ENCODE assay signal across 10 cellular contexts in genomic region chr17:17151541-17151940, GRCh38. TPM values are rescaled to one million over a fixed set of nuclear protein-coding genes. Genes with fewer than 3 reads are reported as not detected.
DNase-seq lines count a peak whose midpoint lies in the region; ATAC-seq, FAIRE-seq and TF ChIP-seq lines count a peak whose summit lies in the region.
"Had no signal": no experiment of that assay in that cellular context is flagged by ENCODE, and none has a peak within 500 bp of the region (broad histone marks: within the 10 kb centered on the region; RNA-seq: fewer than 3 reads in every experiment).

No MANE protein-coding gene starts in this region.

- no peaks in the 10 kb centered on the region for H3K9me3 ChIP-seq in thoracic aorta

- TF ChIP-seq POLR2A in GM12892 (IDR thresholded peaks at IDR 0.05; ENCODE audit: low read depth, low read length), result no peak

- no peak overlapping the region for H3K4me3 ChIP-seq in thoracic aorta

- FAIRE-seq in GM12892 (lab: Jason Lieb, UNC), result no peak
- FAIRE-seq: A204.1 had no signal

- H3K27me3 ChIP-seq in thoracic aorta (replicated peaks; ENCODE audit: insufficient read depth), result no peaks in the 10 kb centered on the region

- peaks cover 39% of the 10 kb centered on the region for H3K36me3 ChIP-seq in thoracic aorta

- no peak for DNase-seq in activated CD4-positive, alpha-beta T cell treated with anti-CD3 and anti-CD28 coated beads, Interleukin-2, amount 10 ng/mL, durations not matched to agents 24 days and 14 days
- no peak for DNase-seq in activated CD4-positive, alpha-beta T cell treated with anti-CD3 and anti-CD28 coated beads for 1 hour
- DNase-seq in activated T-helper 1 cell treated with anti-CD3 and anti-CD28 coated beads, Interleukin-12 subunit alpha, Interleukin-12 subunit beta, Interleukin-2, Interleukin-4 antibody, amounts not matched to agents 30 ng/mL and 10 ng/mL and 1 ng/mL, durations not matched to agents 14 hours and 24 hours and 36 hours (ENCODE audit: low spot score), result no peak
- DNase-seq in glomerular visceral epithelial cell (ENCODE audit: extremely low spot score) (peak; percentile 84), thoracic aorta (ENCODE audit: low spot score) (no peak), GM12892 (ENCODE audit: insufficient read length) (no peak), NCI-H1048 (lab: John Stamatoyannopoulos, UW) (no peak), cortex of kidney (lab: John Stamatoyannopoulos, UW) (no peak)
- DNase-seq: activated naive CD4-positive, alpha-beta T cell had no signal

- peak overlapping the region; percentile 69 to 86 for H3K27ac ChIP-seq in thoracic aorta

- no peaks in the 10 kb centered on the region for H3K9me3 Mint-ChIP-seq in activated CD4-positive, alpha-beta T cell treated with anti-CD3 and anti-CD28 coated beads, Interleukin-2, amount 10 ng/mL, durations not matched to agents 24 days and 14 days
- no peaks in the 10 kb centered on the region for H3K9me3 Mint-ChIP-seq in activated T-helper 1 cell treated with anti-CD3 and anti-CD28 coated beads, Interleukin-12 subunit alpha, Interleukin-12 subunit beta, Interleukin-2, Interleukin-4 antibody, amounts not matched to agents 30 ng/mL and 10 ng/mL and 1 ng/mL, durations not matched to agents 14 hours and 24 hours and 36 hours

- no peak overlapping the region for H3K4me3 Mint-ChIP-seq in activated CD4-positive, alpha-beta T cell treated with anti-CD3 and anti-CD28 coated beads, Interleukin-2, amount 10 ng/mL, durations not matched to agents 24 days and 14 days
- peak overlapping the region; percentile 30 for H3K4me3 Mint-ChIP-seq in activated T-helper 1 cell treated with anti-CD3 and anti-CD28 coated beads, Interleukin-12 subunit alpha, Interleukin-12 subunit beta, Interleukin-2, Interleukin-4 antibody, amounts not matched to agents 30 ng/mL and 10 ng/mL and 1 ng/mL, durations not matched to agents 14 hours and 24 hours and 36 hours

- no peak for ATAC-seq in thoracic aorta (ENCODE audit: insufficient number of reproducible peaks, low FRiP score, low read depth)

- peaks cover 64% of the 10 kb centered on the region for H3K36me3 Mint-ChIP-seq in activated CD4-positive, alpha-beta T cell treated with anti-CD3 and anti-CD28 coated beads, Interleukin-2, amount 10 ng/mL, durations not matched to agents 24 days and 14 days (ENCODE audit: low read depth)
- H3K36me3 Mint-ChIP-seq in activated T-helper 1 cell treated with anti-CD3 and anti-CD28 coated beads, Interleukin-12 subunit alpha, Interleukin-12 subunit beta, Interleukin-2, Interleukin-4 antibody, amounts not matched to agents 30 ng/mL and 10 ng/mL and 1 ng/mL, durations not matched to agents 14 hours and 24 hours and 36 hours (ENCODE audit: low read depth), result peaks cover 51% of the 10 kb centered on the region

- H3K4me1 ChIP-seq in thoracic aorta (ENCODE audit: control insufficient read depth in 1 of 2, low read depth in 2 of 2), result peaks cover 20 to 28% of the 10 kb centered on the region in 2 donors

- no peak for TF ChIP-seq CTCF in thoracic aorta (IDR thresholded peaks at IDR 0.05)

- H3K27me3 Mint-ChIP-seq in activated CD4-positive, alpha-beta T cell treated with anti-CD3 and anti-CD28 coated beads, Interleukin-2, amount 10 ng/mL, durations not matched to agents 24 days and 14 days, result no peaks in the 10 kb centered on the region
- H3K27me3 Mint-ChIP-seq in activated T-helper 1 cell treated with anti-CD3 and anti-CD28 coated beads, Interleukin-12 subunit alpha, Interleukin-12 subunit beta, Interleukin-2, Interleukin-4 antibody, amounts not matched to agents 30 ng/mL and 10 ng/mL and 1 ng/mL, durations not matched to agents 14 hours and 24 hours and 36 hours (ENCODE audit: insufficient read depth), result no peaks in the 10 kb centered on the region

- peaks cover 44% of the 10 kb centered on the region for H3K4me1 Mint-ChIP-seq in activated CD4-positive, alpha-beta T cell treated with anti-CD3 and anti-CD28 coated beads, Interleukin-2, amount 10 ng/mL, durations not matched to agents 24 days and 14 days
- H3K4me1 Mint-ChIP-seq in activated T-helper 1 cell treated with anti-CD3 and anti-CD28 coated beads, Interleukin-12 subunit alpha, Interleukin-12 subunit beta, Interleukin-2, Interleukin-4 antibody, amounts not matched to agents 30 ng/mL and 10 ng/mL and 1 ng/mL, durations not matched to agents 14 hours and 24 hours and 36 hours (ENCODE audit: low read depth), result peaks cover 56% of the 10 kb centered on the region

- H3K27ac Mint-ChIP-seq in activated CD4-positive, alpha-beta T cell treated with anti-CD3 and anti-CD28 coated beads, Interleukin-2, amount 10 ng/mL, durations not matched to agents 24 days and 14 days, result peak overlapping the region; percentile 85
- peak overlapping the region; percentile 68 for H3K27ac Mint-ChIP-seq in activated T-helper 1 cell treated with anti-CD3 and anti-CD28 coated beads, Interleukin-12 subunit alpha, Interleukin-12 subunit beta, Interleukin-2, Interleukin-4 antibody, amounts not matched to agents 30 ng/mL and 10 ng/mL and 1 ng/mL, durations not matched to agents 14 hours and 24 hours and 36 hours

- intact Hi-C loops in activated CD4-positive, alpha-beta T cell treated with anti-CD3 and anti-CD28 coated beads, Interleukin-2, amount 10 ng/mL, durations not matched to agents 24 days and 14 days (cut with micrococcal nuclease), result loop anchor here (1.0 to 2.0 kb wide), 3 partner anchors 28 to 86 kb away; partner anchors contain the start of gene FLCN
- intact Hi-C loops in activated T-helper 1 cell treated with anti-CD3 and anti-CD28 coated beads, Interleukin-12 subunit alpha, Interleukin-12 subunit beta, Interleukin-2, Interleukin-4 antibody, amounts not matched to agents 30 ng/mL and 10 ng/mL and 1 ng/mL, durations not matched to agents 14 hours and 24 hours and 36 hours (cut with micrococcal nuclease), result loop anchor here (1.0 to 2.0 kb wide), 4 partner anchors 28 to 153 kb away; partner anchors contain the start of gene FLCN

RNA-seq across cellular contexts. Expression of gene PLD6, which starts 54.6 kb away (rescaled TPM):
- 17.2 and 17.3 TPM in 2 replicates for total RNA-seq in activated CD4-positive, alpha-beta T cell treated with anti-CD3 and anti-CD28 coated beads, Interleukin-2, amount 10 ng/mL, durations not matched to agents 24 days and 14 days
- 18.5 and 20.5 TPM in 2 replicates for total RNA-seq in activated T-helper 1 cell treated with anti-CD3 and anti-CD28 coated beads, Interleukin-12 subunit alpha, Interleukin-12 subunit beta, Interleukin-2, Interleukin-4 antibody, amounts not matched to agents 30 ng/mL and 10 ng/mL and 1 ng/mL, durations not matched to agents 14 hours and 24 hours and 36 hours
- total RNA-seq in thoracic aorta, result 1 to 10 TPM in 1 of 2 donors, under 1 TPM in 1; 0.68 to 5.5 TPM
- 10.2 TPM for polyA plus RNA-seq in GM12892 (2012; ENCODE audit: missing spikeins)
